8 cellular contexts compared by ENCODE assay signal in the genomic region with DNA sequence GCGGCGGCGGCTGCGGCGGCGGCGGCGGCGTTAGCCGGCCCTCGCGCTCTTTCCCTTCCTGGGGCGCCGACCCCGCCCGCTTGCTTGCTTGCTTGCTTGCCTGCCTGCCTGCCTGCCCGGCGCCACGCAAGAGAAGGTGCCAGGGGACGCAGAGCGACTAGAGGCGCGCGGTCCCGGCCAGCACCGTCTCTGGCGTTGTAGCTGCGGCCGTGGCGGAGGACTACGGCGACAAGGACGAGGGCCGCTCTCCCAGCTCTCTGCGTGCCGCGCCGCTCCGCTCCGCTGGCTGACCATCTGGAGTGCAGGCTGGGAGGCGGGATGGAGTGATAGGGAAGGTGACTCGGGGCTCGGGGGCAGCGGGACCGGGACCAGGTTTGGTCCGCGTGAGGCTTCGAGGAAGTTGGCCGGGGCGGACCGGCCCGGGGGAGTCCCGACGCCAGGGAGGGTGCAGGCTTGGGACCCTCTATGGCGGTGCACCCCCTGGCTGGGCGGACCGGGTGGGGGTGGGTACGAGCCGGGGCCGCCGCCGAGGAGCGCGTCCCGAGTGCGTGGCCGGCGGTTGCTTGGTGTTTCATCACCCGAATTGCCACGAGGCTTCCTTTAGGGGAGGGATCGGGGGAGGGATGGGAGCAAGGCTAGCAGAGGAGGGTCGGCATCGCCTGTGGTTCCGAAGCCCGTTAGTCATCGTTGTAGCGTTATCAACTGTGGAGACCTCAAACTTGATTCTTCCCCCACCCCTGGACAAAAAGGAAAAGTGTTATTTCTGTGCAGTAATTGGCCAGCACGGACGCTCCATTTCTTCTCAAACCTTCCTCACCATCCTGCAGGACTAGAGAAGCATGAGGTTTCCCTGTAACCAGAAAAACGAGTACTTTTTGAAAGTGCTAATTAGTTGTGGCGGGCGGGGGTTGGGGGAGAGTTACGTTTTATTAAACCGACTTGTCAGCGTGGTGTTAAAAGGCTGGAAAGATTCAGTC. TPM values are rescaled to one million over a fixed set of nuclear protein-coding genes. Genes with fewer than 3 reads are reported as not detected.
A peak's percentile ranks its signal among the peaks of the same experiment; 100 is the strongest.
DNase-seq lines count a peak whose midpoint lies in the region; ATAC-seq and TF ChIP-seq lines count a peak whose summit lies in the region.

No MANE protein-coding gene starts in this region.

- ATAC-seq in HG02642 (IDR thresholded peaks at IDR 0.05; ENCODE audit: poor library complexity, unreplicated experiment) = peak; percentile 41
- ATAC-seq in left lung = peak; percentile 62

- no peaks in the 10 kb centered on the region for H3K36me3 ChIP-seq in colonic mucosa
- peaks cover 0 to under 1% of the 10 kb centered on the region in 2 donors for H3K36me3 ChIP-seq in left lung

- H3K27ac ChIP-seq in colonic mucosa (peak overlapping the region; percentile 99), left lung (peak overlapping the region; percentile 96 to 99)

- peak overlapping the region; percentile 81 to 91 for H3K9ac ChIP-seq in colonic mucosa (ENCODE audit: low read depth in 2 of 2, low read length in 2 of 2)

- TF ChIP-seq CTCF in colonic mucosa (IDR thresholded peaks at IDR 0.05) = no peak
- TF ChIP-seq CTCF in left lung (IDR thresholded peaks at IDR 0.05) = no peak

- peak overlapping the region; percentile 93 for H3K4me3 ChIP-seq in colonic mucosa
- H3K4me3 ChIP-seq in left lung = peak overlapping the region; percentile 76 to 86

- DNase-seq in NCI-H524 (lab: John Stamatoyannopoulos, UW) = peak; percentile 68 to 77
- no peak for DNase-seq in NCI-H524 treated with DMSO at 0.1 percent for 48 hours (lab: John Stamatoyannopoulos, UW)
- peak; percentile 36 to 68 for DNase-seq in NCI-H1930 (lab: John Stamatoyannopoulos, UW)
- peak; percentile 78 to 85 for DNase-seq in activated CD4-positive, alpha-beta T cell treated with anti-CD3 and anti-CD28 coated beads for 4 hours
- DNase-seq in colonic mucosa = peak; percentile 57
- DNase-seq in left lung = peak; percentile 66 to 89
- peak; percentile 58 to 59 for DNase-seq in stimulated activated CD4-positive, alpha-beta T cell treated with anti-CD3 and anti-CD28 coated beads, Interleukin-2, amount 100 ng/mL, for 48 hours

- H3K4me1 ChIP-seq in colonic mucosa (peaks cover 4% of the 10 kb centered on the region), left lung (peaks cover 0 to 22% of the 10 kb centered on the region in 2 donors)

- no peaks in the 10 kb centered on the region for H3K27me3 ChIP-seq in colonic mucosa
- no peaks in the 10 kb centered on the region for H3K27me3 ChIP-seq in left lung

- intact Hi-C loops in colonic mucosa (cut with DNase I) = no loop called here
- intact Hi-C loops in left lung (cut with DNase I) = no loop called here

- H3K9me3 ChIP-seq in colonic mucosa (no peaks in the 10 kb centered on the region), left lung (no peaks in the 10 kb centered on the region)

RNA-seq across cellular contexts. Expression of a gene that starts 0.6 kb away (rescaled TPM):
- 10 to 100 TPM; 29.8 to 51.0 TPM for total RNA-seq in colonic mucosa
- total RNA-seq in left lung = 10 to 100 TPM; 56.9 to 98.2 TPM

RNA-seq across cellular contexts. Expression of a gene that starts 14.2 kb away (rescaled TPM):
- total RNA-seq in colonic mucosa (under 1 TPM; 0.74 to 0.77 TPM), left lung (not detected)

RNA-seq across cellular contexts. Expression of a gene that starts 47.2 kb away (rescaled TPM):
- total RNA-seq in colonic mucosa (10 to 100 TPM; 14.8 to 21.0 TPM), left lung (10 to 100 TPM; 17.8 to 28.4 TPM)
